8 cellular contexts compared by ENCODE assay signal in the genomic region with DNA sequence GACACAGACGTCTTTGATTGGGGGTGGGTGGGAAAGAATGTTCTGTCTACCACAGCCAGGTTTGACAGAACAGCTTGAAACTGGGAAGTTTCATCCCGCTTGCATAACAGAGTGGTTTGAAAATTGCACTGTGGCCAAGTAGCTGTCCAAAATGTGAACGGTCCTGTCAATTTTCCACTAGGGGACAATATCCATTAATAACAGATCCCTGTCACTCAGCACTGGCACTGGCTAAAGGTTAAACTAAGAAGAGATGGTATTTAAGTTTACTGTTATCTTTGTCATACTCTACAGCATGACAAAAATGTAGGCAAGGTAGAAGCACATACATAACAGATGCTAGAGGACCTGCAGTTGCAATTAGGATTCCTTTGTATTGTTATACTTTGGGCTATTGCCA. TPM values are rescaled to one million over a fixed set of nuclear protein-coding genes. Genes with fewer than 3 reads are reported as not detected.
A peak's percentile ranks its signal among the peaks of the same experiment; 100 is the strongest.
DNase-seq lines count a peak whose midpoint lies in the region; ATAC-seq lines count a peak whose summit lies in the region.

No MANE protein-coding gene starts in this region.

- H3K4me1 Mint-ChIP-seq in activated naive CD8-positive, alpha-beta T cell treated with anti-CD3 and anti-CD28 coated beads, Interleukin-2, amount 50 U/mL, for 24 hours, result peaks cover 9% of the 10 kb centered on the region
- H3K4me1 Mint-ChIP-seq in activated T-cell treated with anti-CD3 and anti-CD28 coated beads, Interleukin-2, amount 50 U/mL, for 4 hours (ENCODE audit: low read depth), result peaks cover 7% of the 10 kb centered on the region

- no peaks in the 10 kb centered on the region for H3K36me3 Mint-ChIP-seq in activated naive CD8-positive, alpha-beta T cell treated with anti-CD3 and anti-CD28 coated beads, Interleukin-2, amount 50 U/mL, for 24 hours (ENCODE audit: low read depth)
- no peaks in the 10 kb centered on the region for H3K36me3 Mint-ChIP-seq in activated T-cell treated with anti-CD3 and anti-CD28 coated beads, Interleukin-2, amount 50 U/mL, for 4 hours (ENCODE audit: insufficient read depth)

- H3K27me3 Mint-ChIP-seq in activated naive CD8-positive, alpha-beta T cell treated with anti-CD3 and anti-CD28 coated beads, Interleukin-2, amount 50 U/mL, for 24 hours, result no peaks in the 10 kb centered on the region
- peaks cover 1% of the 10 kb centered on the region for H3K27me3 Mint-ChIP-seq in activated T-cell treated with anti-CD3 and anti-CD28 coated beads, Interleukin-2, amount 50 U/mL, for 4 hours (ENCODE audit: low read depth)

- H3K9me3 Mint-ChIP-seq in activated naive CD8-positive, alpha-beta T cell treated with anti-CD3 and anti-CD28 coated beads, Interleukin-2, amount 50 U/mL, for 24 hours, result no peaks in the 10 kb centered on the region
- H3K9me3 Mint-ChIP-seq in activated T-cell treated with anti-CD3 and anti-CD28 coated beads, Interleukin-2, amount 50 U/mL, for 4 hours, result no peaks in the 10 kb centered on the region

- peak; percentile 71 for ATAC-seq in HG03175 (IDR thresholded peaks at IDR 0.05; ENCODE audit: unreplicated experiment)
- ATAC-seq in left lobe of liver, result peak; percentile 92
- no peak for ATAC-seq in activated naive CD8-positive, alpha-beta T cell treated with anti-CD3 and anti-CD28 coated beads, Interleukin-2, amount 50 U/mL, for 24 hours
- no peak for ATAC-seq in activated T-cell treated with anti-CD3 and anti-CD28 coated beads, Interleukin-2, amount 50 U/mL, for 4 hours
- ATAC-seq in HG02973 (IDR thresholded peaks at IDR 0.05; ENCODE audit: unreplicated experiment), result no peak

- H3K4me3 Mint-ChIP-seq in activated naive CD8-positive, alpha-beta T cell treated with anti-CD3 and anti-CD28 coated beads, Interleukin-2, amount 50 U/mL, for 24 hours, result no peak overlapping the region
- H3K4me3 Mint-ChIP-seq in activated T-cell treated with anti-CD3 and anti-CD28 coated beads, Interleukin-2, amount 50 U/mL, for 4 hours, result no peak overlapping the region

- DNase-seq in NCI-H1092 treated with DMSO at 0.1 percent for 48 hours (lab: John Stamatoyannopoulos, UW) (peak; percentile 10), NCI-H1092 (lab: John Stamatoyannopoulos, UW) (no peak), RKO (ENCODE audit: low spot score) (peak; percentile 69), left lobe of liver (ENCODE audit: low spot score) (peak; percentile 59)
- no peak for DNase-seq in activated naive CD8-positive, alpha-beta T cell treated with anti-CD3 and anti-CD28 coated beads, Interleukin-2, amount 50 U/mL, for 24 hours
- DNase-seq in activated T-cell treated with anti-CD3 and anti-CD28 coated beads, Interleukin-2, amount 50 U/mL, for 4 hours, result no peak

- H3K27ac Mint-ChIP-seq in activated naive CD8-positive, alpha-beta T cell treated with anti-CD3 and anti-CD28 coated beads, Interleukin-2, amount 50 U/mL, for 24 hours, result no peak overlapping the region

RNA-seq across cellular contexts. Expression of a gene that starts 55.6 kb away (rescaled TPM):
- total RNA-seq in left lobe of liver, result 123 TPM
- not detected for total RNA-seq in activated T-cell treated with anti-CD3 and anti-CD28 coated beads, Interleukin-2, amount 50 U/mL, for 4 hours

Comparison
In these comparisons a context has a peak if more than half of its experiments do, and no peak if none do; other contexts are left out.
1. DNase-seq: peak in NCI-H1092 treated with DMSO at 0.1 percent for 48 hours (single experiment), RKO (single experiment) and left lobe of liver (single experiment); none in NCI-H1092 (single experiment), activated naive CD8-positive, alpha-beta T cell treated with anti-CD3 and anti-CD28 coated beads, Interleukin-2, amount 50 U/mL, for 24 hours (single experiment) and activated T-cell treated with anti-CD3 and anti-CD28 coated beads, Interleukin-2, amount 50 U/mL, for 4 hours (single experiment).
2. ATAC-seq: peak in HG03175 (single experiment) and left lobe of liver (single experiment); none in activated naive CD8-positive, alpha-beta T cell treated with anti-CD3 and anti-CD28 coated beads, Interleukin-2, amount 50 U/mL, for 24 hours (single experiment), activated T-cell treated with anti-CD3 and anti-CD28 coated beads, Interleukin-2, amount 50 U/mL, for 4 hours (0 of 2) and HG02973 (single experiment).
3. RNA of a gene that starts 55.6 kb away (total RNA-seq): 123 TPM in left lobe of liver (single experiment); not detected in activated T-cell treated with anti-CD3 and anti-CD28 coated beads, Interleukin-2, amount 50 U/mL, for 4 hours; every median in the first group is over 100 times any median in the second.